9 cellular contexts compared by ENCODE assay signal in the genomic region with DNA sequence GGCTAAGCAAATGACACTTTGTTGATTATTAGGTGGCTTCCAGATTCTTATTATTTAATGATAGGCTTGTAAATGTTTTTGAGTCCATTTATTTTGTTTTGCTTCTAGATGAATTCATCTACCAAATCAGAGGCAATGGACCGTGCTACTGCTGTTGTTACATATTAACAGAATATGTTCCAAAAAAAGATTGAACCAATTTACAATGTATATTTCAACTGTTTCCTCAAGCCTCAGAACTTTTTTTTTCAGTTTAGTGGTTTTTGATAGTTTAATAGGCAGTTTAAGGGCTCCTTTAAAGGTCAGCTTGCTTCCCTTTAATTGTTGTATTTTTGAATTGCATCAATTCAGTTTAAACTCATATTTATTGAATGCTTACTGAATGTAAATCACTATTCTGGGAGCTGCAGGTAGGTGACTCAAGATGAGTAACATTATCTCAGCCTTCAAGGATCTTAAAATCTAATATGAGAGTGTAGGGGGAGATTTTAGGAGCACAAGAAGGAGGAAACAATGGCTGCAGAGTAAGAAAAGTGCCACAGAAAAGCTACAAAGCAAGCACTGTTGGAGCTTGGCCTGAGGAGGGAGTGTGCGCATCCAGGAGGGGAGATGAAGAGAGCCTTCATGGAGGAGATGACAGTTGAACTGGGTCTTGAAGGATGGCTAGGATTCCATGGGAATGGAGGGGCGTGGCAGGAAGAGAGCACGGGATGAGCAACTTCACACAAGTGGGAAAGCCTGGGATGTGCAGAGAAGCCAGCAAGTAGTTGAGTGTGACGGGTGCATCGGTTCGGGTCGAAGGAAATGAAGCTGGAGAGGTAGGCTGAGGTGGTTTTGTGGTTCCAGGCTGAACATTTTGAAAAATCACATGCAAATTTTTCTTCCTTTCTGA. TPM values are rescaled to one million over a fixed set of nuclear protein-coding genes. Genes with fewer than 3 reads are reported as not detected.
A peak's percentile ranks its signal among the peaks of the same experiment; 100 is the strongest.
DNase-seq lines count a peak whose midpoint lies in the region; ATAC-seq, FAIRE-seq and TF ChIP-seq lines count a peak whose summit lies in the region.
"Had no signal": no experiment of that assay in that cellular context is flagged by ENCODE, and none has a peak within 500 bp of the region (broad histone marks: within the 10 kb centered on the region; RNA-seq: fewer than 3 reads in every experiment).

No MANE protein-coding gene starts in this region.

- peak; percentile 40 for ATAC-seq in CD8-positive, alpha-beta T cell
- ATAC-seq in GM21825 (IDR thresholded peaks at IDR 0.05; ENCODE audit: unreplicated experiment): peak; percentile 39

- POLR2A ChIA-PET in CD8-positive, alpha-beta T cell (lab: Charles Lee): interaction anchor here (0.7 to 1.3 kb wide), 2 partner anchors 10 to 16 kb away, joined by 3 to 4 read pairs; no protein-coding TSS in a partner anchor

- TF ChIP-seq CTCF in CD8-positive, alpha-beta T cell (IDR thresholded peaks at IDR 0.05): no peak
- no peak for TF ChIP-seq CTCF in colonic mucosa (IDR thresholded peaks at IDR 0.05)

- H3K9me3 Mint-ChIP-seq in CD8-positive, alpha-beta T cell: no peaks in the 10 kb centered on the region

- H3K27ac Mint-ChIP-seq in CD8-positive, alpha-beta T cell: peak overlapping the region; percentile 88

- peak in 2 of 7 experiments; percentile 5 to 13 for DNase-seq in CD8-positive, alpha-beta T cell
- DNase-seq in UCSD-AML1 (lab: John Stamatoyannopoulos, UW; ENCODE audit: unreplicated experiment): peak; percentile 33
- peak; percentile 39 for DNase-seq in glomerular visceral epithelial cell (ENCODE audit: extremely low spot score)
- no peak for DNase-seq in NCI-H1694 (lab: John Stamatoyannopoulos, UW)
- no peak for DNase-seq in colonic mucosa
- DNase-seq in GM03348 (ENCODE audit: low spot score): no peak
- DNase-seq in H54 (ENCODE audit: insufficient read length, low spot score): no peak
- DNase-seq: NCI-H774 had no signal

- peaks cover 14% of the 10 kb centered on the region for H3K36me3 Mint-ChIP-seq in CD8-positive, alpha-beta T cell

- peak overlapping the region; percentile 77 for H3K4me3 Mint-ChIP-seq in CD8-positive, alpha-beta T cell

- H3K27ac ChIP-seq in CD8-positive, alpha-beta T cell (ENCODE audit: low read depth, low read length): no peak overlapping the region
- no peak overlapping the region for H3K27ac ChIP-seq in colonic mucosa

- no peaks in the 10 kb centered on the region for H3K27me3 ChIP-seq in CD8-positive, alpha-beta T cell (ENCODE audit: insufficient read depth, low read length)
- H3K27me3 ChIP-seq in colonic mucosa: no peaks in the 10 kb centered on the region

- H3K4me3 ChIP-seq in CD8-positive, alpha-beta T cell (ENCODE audit: low read depth, low read length): no peak overlapping the region
- no peak overlapping the region for H3K4me3 ChIP-seq in colonic mucosa

- FAIRE-seq in H54 (lab: Jason Lieb, UNC): no peak

- H3K4me1 ChIP-seq in CD8-positive, alpha-beta T cell (ENCODE audit: insufficient read depth, low read length): peaks cover 62% of the 10 kb centered on the region
- no peaks in the 10 kb centered on the region for H3K4me1 ChIP-seq in colonic mucosa

- H3K36me3 ChIP-seq in CD8-positive, alpha-beta T cell (ENCODE audit: insufficient read depth, low read length): no peaks in the 10 kb centered on the region
- H3K36me3 ChIP-seq in colonic mucosa: no peaks in the 10 kb centered on the region

- H3K9me3 ChIP-seq in CD8-positive, alpha-beta T cell (ENCODE audit: low read length): no peaks in the 10 kb centered on the region
- H3K9me3 ChIP-seq in colonic mucosa: no peaks in the 10 kb centered on the region

- no peak for TF ChIP-seq POLR2A in H54 (IDR thresholded peaks at IDR 0.05; ENCODE audit: low read depth, low read length)

- CTCF ChIA-PET in CD8-positive, alpha-beta T cell (lab: Charles Lee): no interaction called here

- H3K4me1 Mint-ChIP-seq in CD8-positive, alpha-beta T cell (ENCODE audit: low read depth): peaks cover 73% of the 10 kb centered on the region

- no peak overlapping the region for H3K9ac ChIP-seq in colonic mucosa (ENCODE audit: low read depth in 2 of 2, low read length in 2 of 2)

- intact Hi-C loops in CD8-positive, alpha-beta T cell (cut with DNase I, micrococcal nuclease): loop anchor here in 1 of 2 experiments (2.0 kb wide), 1 partner anchor 15 kb away; a partner anchor contains a TSS
- intact Hi-C loops in colonic mucosa (cut with DNase I): no loop called here

- no peaks in the 10 kb centered on the region for H3K27me3 Mint-ChIP-seq in CD8-positive, alpha-beta T cell (ENCODE audit: low read depth)

RNA-seq across cellular contexts. Expression of a gene that starts 14.7 kb away (rescaled TPM):
- 10 to 100 TPM; 21.9 to 23.7 TPM for total RNA-seq in CD8-positive, alpha-beta T cell
- total RNA-seq in colonic mucosa: 10 to 100 TPM; 50.0 to 53.2 TPM

RNA-seq across cellular contexts. Expression of a gene that starts 44.9 kb away (rescaled TPM):
- 1 to 10 TPM; 4.8 to 4.9 TPM for total RNA-seq in CD8-positive, alpha-beta T cell
- 10 to 100 TPM in 1 of 2 donors, 1 to 10 TPM in 1; 2.9 to 10.6 TPM for total RNA-seq in colonic mucosa

Comparison
In these comparisons a context has a peak if more than half of its experiments do, and no peak if none do; other contexts are left out.
1. DNase-seq: peak in UCSD-AML1 (single experiment) and glomerular visceral epithelial cell (single experiment); none in NCI-H1694 (single experiment), colonic mucosa (single experiment), GM03348 (single experiment) and H54 (single experiment).